29 cellular contexts compared by ENCODE assay signal in genomic region chr1:153685578-153686340, GRCh38. TPM values are rescaled to one million over a fixed set of nuclear protein-coding genes. Genes with fewer than 3 reads are reported as not detected.
DNase-seq lines count a peak whose midpoint lies in the region; ATAC-seq, FAIRE-seq and TF ChIP-seq lines count a peak whose summit lies in the region.
"Had no signal": no experiment of that assay in that cellular context is flagged by ENCODE, and none has a peak within 500 bp of the region (broad histone marks: within the 10 kb centered on the region; RNA-seq: fewer than 3 reads in every experiment).

No MANE protein-coding gene starts in this region.

- no peak overlapping the region for H3T11ph ChIP-seq in H9 (ENCODE audit: low read length)

- no peak overlapping the region for H3K14ac ChIP-seq in H9 (ENCODE audit: insufficient read depth, low read length)

- no peak overlapping the region for H4K5ac ChIP-seq in H9 (ENCODE audit: insufficient read length, low read depth, low read length)

- H3K79me2 ChIP-seq in H9 (ENCODE audit: insufficient read depth, low read length) = no peaks in the 10 kb centered on the region

- no peaks in the 10 kb centered on the region for H3K36me3 ChIP-seq in bronchial epithelial cell (ENCODE audit: control insufficient read depth, insufficient read depth, low read length)
- peaks cover 4% of the 10 kb centered on the region for H3K36me3 ChIP-seq in upper lobe of right lung
- peaks cover 11% of the 10 kb centered on the region for H3K36me3 ChIP-seq in right atrium auricular region
- H3K36me3 ChIP-seq: BLaER1 treated with 17β-estradiol and CSF1 and Interleukin-3, amounts not matched to agents 10 nM and 100 nM; MG63 had no signal

- peaks cover 15% of the 10 kb centered on the region for H3K27me3 Mint-ChIP-seq in H9 (ENCODE audit: low read depth)
- H3K27me3 Mint-ChIP-seq in neural crest cell (ENCODE audit: low read depth) = peaks cover 44% of the 10 kb centered on the region

- H2BK20ac ChIP-seq in H9 (ENCODE audit: low read depth, low read length, poor library complexity, severe bottlenecking) = no peak overlapping the region

- no peak for DNase-seq in H9
- DNase-seq in bronchial epithelial cell (ENCODE audit: low read depth) = no peak
- DNase-seq in neural crest cell (ENCODE audit: low read depth, low spot score) = no peak
- DNase-seq in upper lobe of right lung = peak; percentile 43
- DNase-seq in NCI-H82 (lab: John Stamatoyannopoulos, UW) = no peak
- DNase-seq in AG08395 (ENCODE audit: low spot score) = no peak
- no peak for DNase-seq in right atrium auricular region (ENCODE audit: low spot score)
- DNase-seq: CD4-positive, alpha-beta memory T cell; DMS153; MG63; NCI-H1048; NCI-H1436; NCI-H187 treated with DMSO at 0.1 percent for 48 hours; NCI-H2107; NCI-H446 treated with DMSO at 0.1 percent for 48 hours; NK-92 treated with Interleukin-12 subunit alpha and Interleukin-12 subunit beta, amount 100 ng/mL, for 24 hours; SHP77 treated with DMSO at 0.1 percent for 48 hours had no signal

- no peak overlapping the region for H3K4ac ChIP-seq in H9 (ENCODE audit: low read depth, low read length)

- no CpG with 5 or more reads among the region's 11 CpGs for WGBS in H9 (ENCODE audit: extremely low coverage, insufficient read length, low lambda C conversion rate)

- peak overlapping the region in 2 of 3 experiments; percentile 50 to 73; a peak in 2 of 7 replicates for H3K27ac Mint-ChIP-seq in H9
- H3K27ac Mint-ChIP-seq in neural crest cell (ENCODE audit: unreplicated experiment) = peak overlapping the region; percentile 78
- H3K27ac Mint-ChIP-seq: CD4-positive, alpha-beta memory T cell had no signal

- no peak overlapping the region for H4K8ac ChIP-seq in H9 (replicated peaks; ENCODE audit: insufficient read length, low read depth, low read length)

- H3K9me3 ChIP-seq in H9 (ENCODE audit: control insufficient read depth, low read depth, low read length) (no peaks in the 10 kb centered on the region), upper lobe of right lung (no peaks in the 10 kb centered on the region), right atrium auricular region (no peaks in the 10 kb centered on the region)
- H3K9me3 ChIP-seq: BLaER1 treated with 17β-estradiol and CSF1 and Interleukin-3, amounts not matched to agents 10 nM and 100 nM; MG63 had no signal

- H3K4me3 Mint-ChIP-seq in H9 (no peak overlapping the region; a peak in 1 of 5 replicates), neural crest cell (no peak overlapping the region)
- H3K4me3 Mint-ChIP-seq: CD4-positive, alpha-beta memory T cell had no signal

- H4K20me1 ChIP-seq in H9 (ENCODE audit: control insufficient read depth, insufficient read depth, insufficient read length) = no peaks in the 10 kb centered on the region
- H4K20me1 ChIP-seq: BLaER1 treated with 17β-estradiol and CSF1 and Interleukin-3, amounts not matched to agents 10 nM and 100 nM had no signal

- H3K36me3 Mint-ChIP-seq in H9 (ENCODE audit: insufficient read depth in 1 of 3, low read depth in 3 of 3) (peaks cover 4 to 41% (median 30%) of the 10 kb centered on the region in 3 experiments; a peak in 5 of 7 replicates), neural crest cell (ENCODE audit: low read depth) (no peaks in the 10 kb centered on the region)

- no peak overlapping the region for H2BK120ac ChIP-seq in H9 (ENCODE audit: low read depth, low read length, poor library complexity, severe bottlenecking)

- intact Hi-C loops in upper lobe of right lung (cut with DNase I) = no loop called here

- no peaks in the 10 kb centered on the region for H3K4me1 ChIP-seq in H9 (ENCODE audit: insufficient read depth, low read length)
- H3K4me1 ChIP-seq in upper lobe of right lung = no peaks in the 10 kb centered on the region
- H3K4me1 ChIP-seq in right atrium auricular region = no peaks in the 10 kb centered on the region

- H3K27me3 ChIP-seq in H9 (ENCODE audit: insufficient read depth, low read length) = no peaks in the 10 kb centered on the region
- H3K27me3 ChIP-seq in bronchial epithelial cell (ENCODE audit: control insufficient read depth, insufficient read depth, low read length) = peaks cover 3% of the 10 kb centered on the region
- no peaks in the 10 kb centered on the region for H3K27me3 ChIP-seq in upper lobe of right lung
- no peaks in the 10 kb centered on the region for H3K27me3 ChIP-seq in right atrium auricular region

- no peak overlapping the region for H2AFZ ChIP-seq in H9 (ENCODE audit: low read length)

- H3K4me3 ChIP-seq in bronchial epithelial cell (ENCODE audit: low read depth, low read length) (no peak overlapping the region), upper lobe of right lung (no peak overlapping the region), right atrium auricular region (no peak overlapping the region)
- H3K4me3 ChIP-seq: BLaER1 treated with 17β-estradiol and CSF1 and Interleukin-3, amounts not matched to agents 10 nM and 100 nM; K562; MG63; SK-N-MC had no signal

- ATAC-seq in upper lobe of right lung = no peak
- ATAC-seq: HepG2, K562 had no signal

- no peak overlapping the region for H2BK12ac ChIP-seq in H9 (ENCODE audit: insufficient read length, low read depth, low read length)

- no peak overlapping the region for H3K23ac ChIP-seq in H9 (ENCODE audit: insufficient read length, low read depth, low read length)

- H3K9ac ChIP-seq in H9 (ENCODE audit: extremely low read depth, insufficient read length, low read length) = no peak overlapping the region
- H3K9ac ChIP-seq: BLaER1 treated with 17β-estradiol and CSF1 and Interleukin-3, amounts not matched to agents 10 nM and 100 nM had no signal

- FAIRE-seq in bronchial epithelial cell (lab: Jason Lieb, UNC) = peak; percentile 89
- FAIRE-seq: G401.6, GM19239, H1, HepG2, K562 had no signal

- H4K91ac ChIP-seq in H9 (ENCODE audit: insufficient read length, low read depth, low read length) = no peak overlapping the region

- H3K56ac ChIP-seq in H9 (ENCODE audit: insufficient read length, low read depth, low read length) = no peak overlapping the region

- H3K4me1 Mint-ChIP-seq in H9 (peaks cover 9 to 27% of the 10 kb centered on the region in 2 experiments), neural crest cell (no peaks in the 10 kb centered on the region)

- H2AK5ac ChIP-seq in H9 (ENCODE audit: insufficient read length, low read length) = no peak overlapping the region

- no peak overlapping the region for H3K4me2 ChIP-seq in H9 (ENCODE audit: insufficient read depth, insufficient read length, low read length)

- no peak overlapping the region for H2BK5ac ChIP-seq in H9 (ENCODE audit: insufficient read length, low read length)

- H3K79me1 ChIP-seq in H9 (ENCODE audit: insufficient read depth, low read depth, low read length, poor library complexity, severe bottlenecking) = no peaks in the 10 kb centered on the region

- no peak for TF ChIP-seq CTCF in H9 (conservative IDR thresholded peaks at IDR 0.05)
- TF ChIP-seq CTCF in bronchial epithelial cell (IDR thresholded peaks at IDR 0.05; ENCODE audit: insufficient read depth, low read length, severe bottlenecking) = no peak
- no peak for TF ChIP-seq CTCF in neural crest cell (conservative IDR thresholded peaks at IDR 0.05)
- no peak for TF ChIP-seq CTCF in upper lobe of right lung (IDR thresholded peaks at IDR 0.05)
- TF ChIP-seq CTCF in right atrium auricular region (IDR thresholded peaks at IDR 0.05) = no peak

- H3K27ac ChIP-seq in H9 (ENCODE audit: insufficient read length, low read depth, low read length) (no peak overlapping the region), upper lobe of right lung (no peak overlapping the region), right atrium auricular region (no peak overlapping the region)
- H3K27ac ChIP-seq: BLaER1 treated with 17β-estradiol and CSF1 and Interleukin-3, amounts not matched to agents 10 nM and 100 nM; HL-60; RWPE1; SK-N-MC had no signal

- H3K9me3 Mint-ChIP-seq in H9 (no peaks in the 10 kb centered on the region), neural crest cell (no peaks in the 10 kb centered on the region)
- H3K9me3 Mint-ChIP-seq: CD4-positive, alpha-beta memory T cell had no signal

- no peak overlapping the region for H3K18ac ChIP-seq in H9 (ENCODE audit: insufficient read length, low read depth, low read length)

- H2BK15ac ChIP-seq in H9 (ENCODE audit: low read depth, low read length) = no peak overlapping the region

- H3K23me2 ChIP-seq in H9 (ENCODE audit: insufficient read length, low read depth, low read length, poor library complexity, severe bottlenecking) = no peaks in the 10 kb centered on the region

RNA-seq across cellular contexts. Expression of gene NPR1, which starts 7.3 kb away (rescaled TPM):
- total RNA-seq in H9 (2021) = 8.6 and 8.9 TPM in 2 replicates
- total RNA-seq in bronchial epithelial cell = under 0.01 TPM in 1 of 2 replicates, not detected in the other
- 0.57 and 0.93 TPM in 2 replicates for total RNA-seq in neural crest cell
- total RNA-seq in upper lobe of right lung = 69.4 TPM
- 10 to 100 TPM; 19.3 to 42.9 TPM for total RNA-seq in right atrium auricular region
- total RNA-seq: CD4-positive, alpha-beta memory T cell; Daoy; HepG2; HT-29; LHCN-M2 had no signal

RNA-seq across cellular contexts. Expression of gene ILF2, which starts 15.0 kb away (rescaled TPM):
- total RNA-seq in H9 (2021) = 357 and 362 TPM in 2 replicates
- total RNA-seq in bronchial epithelial cell = 78.9 and 114 TPM in 2 replicates
- total RNA-seq in neural crest cell = 404 and 407 TPM in 2 replicates
- total RNA-seq in upper lobe of right lung = 86.1 TPM
- total RNA-seq in right atrium auricular region = 10 to 100 TPM; 69.2 to 80.9 TPM

RNA-seq across cellular contexts. Expression of gene SNAPIN, which starts 27.3 kb away (rescaled TPM):
- total RNA-seq in H9 (2021) = 29.0 and 29.5 TPM in 2 replicates
- total RNA-seq in bronchial epithelial cell = 59.5 and 61.4 TPM in 2 replicates
- total RNA-seq in neural crest cell = 52.8 and 55.4 TPM in 2 replicates
- total RNA-seq in upper lobe of right lung = 32.7 TPM
- total RNA-seq in right atrium auricular region = 10 to 100 TPM; 60.8 to 84.0 TPM

RNA-seq across cellular contexts. Expression of gene INTS3, which starts 42.1 kb away (rescaled TPM):
- total RNA-seq in H9 (2021) (65.4 and 67.1 TPM in 2 replicates), bronchial epithelial cell (12.6 and 12.7 TPM in 2 replicates), neural crest cell (78.4 and 79.2 TPM in 2 replicates), upper lobe of right lung (72.3 TPM), right atrium auricular region (10 to 100 TPM; 21.8 to 26.7 TPM)

RNA-seq across cellular contexts. Expression of gene CHTOP, which starts 51.9 kb away (rescaled TPM):
- 126 and 129 TPM in 2 replicates for total RNA-seq in H9 (2021)
- total RNA-seq in bronchial epithelial cell = 51.9 and 61.2 TPM in 2 replicates
- 132 and 136 TPM in 2 replicates for total RNA-seq in neural crest cell
- 63.5 TPM for total RNA-seq in upper lobe of right lung
- 10 to 100 TPM; 38.2 to 50.1 TPM for total RNA-seq in right atrium auricular region
